In the genomic region with DNA sequence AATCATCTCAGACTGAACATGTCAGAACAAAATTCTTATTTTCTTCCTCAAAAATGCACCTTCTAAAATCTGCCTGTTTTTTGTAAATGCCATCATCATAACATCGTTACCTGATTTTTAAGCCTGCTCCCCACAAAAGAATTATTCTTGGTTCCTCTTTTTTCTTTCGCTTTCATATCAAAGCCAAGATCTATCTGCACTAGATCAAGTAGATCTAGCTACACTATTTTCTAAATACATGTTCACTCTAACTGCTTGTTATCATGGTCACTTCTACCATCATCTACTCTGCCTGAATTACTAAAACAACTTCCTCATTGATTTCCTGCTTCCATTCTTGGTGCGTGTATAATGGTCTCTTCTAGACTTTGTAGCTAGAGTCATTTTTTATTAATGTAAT, we compare ENCODE assay signal across 11 cellular contexts.
A peak's percentile ranks its signal among the peaks of the same experiment; 100 is the strongest.
DNase-seq lines count a peak whose midpoint lies in the region; ATAC-seq, FAIRE-seq and TF ChIP-seq lines count a peak whose summit lies in the region.
"Had no signal": no experiment of that assay in that cellular context is flagged by ENCODE, and none has a peak within 500 bp of the region (broad histone marks: within the 10 kb centered on the region; RNA-seq: fewer than 3 reads in every experiment).

No MANE protein-coding gene starts in this region.

- ATAC-seq in A549: no peak
- peak; percentile 75 for ATAC-seq in GM19324 (IDR thresholded peaks at IDR 0.05; ENCODE audit: low FRiP score, unreplicated experiment)
- ATAC-seq in HG02852 (IDR thresholded peaks at IDR 0.05; ENCODE audit: unreplicated experiment): peak; percentile 91
- ATAC-seq in HG03558 (IDR thresholded peaks at IDR 0.05; ENCODE audit: extremely low read depth, unreplicated experiment): peak; percentile 87
- no peak for ATAC-seq in right cardiac atrium

- H3K4me1 ChIP-seq in A549 (no peaks in the 10 kb centered on the region), right cardiac atrium (ENCODE audit: control insufficient read depth, insufficient read depth, low read length) (no peaks in the 10 kb centered on the region)

- no peak for TF ChIP-seq RAD21 in A549 (conservative IDR thresholded peaks at IDR 0.05 in 1 of 2, IDR thresholded peaks at IDR 0.05 in 1 of 2)

- no peaks in the 10 kb centered on the region for H3K27me3 ChIP-seq in right cardiac atrium (ENCODE audit: control insufficient read depth, insufficient read depth)

- no peak for TF ChIP-seq EP300 in A549 (IDR thresholded peaks at IDR 0.05)

- H3K27ac ChIP-seq in A549 (no peak overlapping the region), right cardiac atrium (ENCODE audit: low read length) (no peak overlapping the region)

- CTCF ChIA-PET in A549 (lab: Yijun Ruan, JAX): interaction anchor here (1.3 kb wide), 1 partner anchor 52 kb away, joined by 3 read pairs; no protein-coding TSS in a partner anchor

- intact Hi-C loops in right cardiac atrium (cut with DNase I): no loop called here

- FAIRE-seq in A549 (lab: Jason Lieb, UNC): peak; percentile 39

- DNase-seq in A549 (ENCODE audit: low read depth in 1 of 2, low spot score in 1 of 2) (no peak), foreskin fibroblast (no peak), right cardiac atrium (no peak), D341Med (ENCODE audit: low spot score) (no peak), kidney glomerular epithelial cell (lab: John Stamatoyannopoulos, UW) (no peak)
- DNase-seq: activated CD4-positive, CD25-positive, alpha-beta regulatory T cell treated with anti-CD3 and anti-CD28 coated beads, Interleukin-2, amount 50 U/mL, for 72 hours; NCI-H524; stimulated activated CD4-positive, alpha-beta T cell treated with anti-CD3 and anti-CD28 coated beads, Interleukin-2, amount 100 ng/mL, for 48 hours had no signal

- H3K4me3 ChIP-seq in A549 (no peak overlapping the region), foreskin fibroblast (ENCODE audit: low read depth in 1 of 2, low read length in 2 of 2) (no peak overlapping the region), right cardiac atrium (ENCODE audit: low read length) (no peak overlapping the region)

- TF ChIP-seq POLR2A in A549 (IDR thresholded peaks at IDR 0.05; ENCODE audit: low read length): no peak

- TF ChIP-seq CTCF in A549 (IDR thresholded peaks at IDR 0.05) (no peak), foreskin fibroblast (IDR thresholded peaks at IDR 0.05; ENCODE audit: low read depth, low read length) (no peak)

- POLR2A ChIA-PET in A549 (lab: Yijun Ruan, JAX): no interaction called here

- H3K4me2 ChIP-seq in A549: no peak overlapping the region

- H3K9me3 ChIP-seq in A549: no peaks in the 10 kb centered on the region
- H3K9me3 ChIP-seq in right cardiac atrium (ENCODE audit: control insufficient read depth, low read length): no peaks in the 10 kb centered on the region

- 79% methylated on average over 3 of the region's 3 CpGs for WGBS in A549 (ENCODE audit: missing lambda C conversion rate)
- 79% methylated on average over 3 of the region's 3 CpGs for WGBS in right cardiac atrium

TF ChIP-seq in A549, 52 proteins besides CTCF, POLR2A, EP300 and RAD21:
- TF ChIP-seq GATA3 (IDR thresholded peaks at IDR 0.05; ENCODE audit: borderline replicate concordance): no peak

Comparison
In these comparisons a context has a peak if more than half of its experiments do, and no peak if none do; other contexts are left out.
1. ATAC-seq: peak in GM19324 (single experiment), HG02852 (single experiment) and HG03558 (single experiment); none in A549 (0 of 2) and right cardiac atrium (0 of 2).